Comparison of ENCODE assay signal across 19 cellular contexts in the genomic region with DNA sequence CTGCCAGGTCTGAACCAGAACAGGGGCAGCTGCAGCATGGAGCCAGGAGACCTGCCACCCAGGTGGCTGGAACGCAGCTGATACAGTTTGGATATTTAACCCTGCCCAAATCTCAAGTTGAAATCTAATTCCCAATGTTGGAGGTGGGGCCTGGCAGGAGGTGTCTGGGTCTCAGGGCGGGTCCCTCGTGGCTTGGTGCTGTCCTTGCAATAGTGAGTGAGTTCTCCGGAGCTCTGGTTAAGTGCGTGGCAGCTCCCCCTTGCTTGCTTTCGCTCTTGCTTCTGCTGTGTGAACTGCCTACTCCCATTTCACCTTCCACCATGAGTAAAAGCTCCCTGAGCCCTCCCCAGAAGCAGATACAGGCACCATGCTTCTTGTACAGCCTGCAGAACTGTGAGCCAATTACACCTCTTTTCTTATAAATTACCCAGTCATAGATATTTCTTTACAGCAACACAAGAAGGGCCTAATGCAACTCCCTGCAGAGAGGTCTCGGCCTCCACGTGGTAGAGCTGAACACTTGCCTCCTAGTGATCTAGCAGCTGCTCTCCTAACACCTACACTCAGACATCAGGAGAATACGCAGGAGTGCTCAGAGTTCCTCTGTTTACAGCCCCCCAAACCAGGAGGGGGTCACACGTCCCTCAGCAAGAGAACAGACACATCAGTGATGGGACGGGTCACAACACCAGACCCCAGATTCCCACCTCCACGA.
DNase-seq lines count a peak whose midpoint lies in the region; TF ChIP-seq lines count a peak whose summit lies in the region.
"Had no signal": no experiment of that assay in that cellular context is flagged by ENCODE, and none has a peak within 500 bp of the region (broad histone marks: within the 10 kb centered on the region; RNA-seq: fewer than 3 reads in every experiment).

No MANE protein-coding gene starts in this region.

- H3K4me3 Mint-ChIP-seq in HFFc6, result no peak overlapping the region

- H2AK5ac ChIP-seq in neuronal stem cell (ENCODE audit: low read depth, low read length), result no peak overlapping the region

- H3K14ac ChIP-seq in neuronal stem cell (ENCODE audit: low read length), result no peak overlapping the region

- no peak overlapping the region for H3K27ac Mint-ChIP-seq in HFFc6

- no peak overlapping the region for H2BK15ac ChIP-seq in neuronal stem cell (ENCODE audit: low read length)

- no peak overlapping the region for H4K8ac ChIP-seq in neuronal stem cell (ENCODE audit: low read depth, low read length)

- H3K9me3 ChIP-seq in neuronal stem cell (replicated peaks in 1 of 2; ENCODE audit: control insufficient read depth in 2 of 2, insufficient read depth in 1 of 2, low read depth in 1 of 2, low read length in 2 of 2), result no peaks in the 10 kb centered on the region
- no peaks in the 10 kb centered on the region for H3K9me3 ChIP-seq in effector memory CD4-positive, alpha-beta T cell (ENCODE audit: control insufficient read depth, low read length)
- H3K9me3 ChIP-seq: MG63 had no signal

- no CpG with 5 or more reads among the region's 12 CpGs for WGBS in neuronal stem cell (ENCODE audit: extremely low coverage in 2 of 2, insufficient read length in 2 of 2, insufficient replicate concordance in 1 of 2), 2 donors

- H2BK5ac ChIP-seq in neuronal stem cell (ENCODE audit: low read length), result no peak overlapping the region

- H3K4me1 Mint-ChIP-seq in HFFc6 (ENCODE audit: low read depth), result no peaks in the 10 kb centered on the region

- peaks cover 17% of the 10 kb centered on the region; the same call in 1 of the 2 replicates for H3K9me3 Mint-ChIP-seq in HFFc6

- no peak for TF ChIP-seq CTCF in HFFc6 (IDR thresholded peaks at IDR 0.05)

- H3K4me1 ChIP-seq in neuronal stem cell (ENCODE audit: control insufficient read depth in 2 of 2, insufficient read depth in 1 of 2, low read depth in 1 of 2, low read length in 2 of 2), result peaks cover 7 to 16% of the 10 kb centered on the region in 2 donors
- H3K4me1 ChIP-seq in effector memory CD4-positive, alpha-beta T cell (ENCODE audit: control insufficient read depth, insufficient read depth, low read length, poor library complexity, severe bottlenecking), result no peaks in the 10 kb centered on the region

- peak; percentile 35 for DNase-seq in NCI-H2196 (lab: John Stamatoyannopoulos, UW; ENCODE audit: unreplicated experiment)
- no peak for DNase-seq in NCI-H2196 treated with DMSO at 0.1 percent for 48 hours (lab: John Stamatoyannopoulos, UW; ENCODE audit: unreplicated experiment)
- DNase-seq in NCI-H187 treated with DMSO at 0.1 percent for 48 hours (lab: John Stamatoyannopoulos, UW), result peak; percentile 21
- peak; percentile 41 for DNase-seq in NCI-H510A treated with DMSO at 0.1 percent for 48 hours (lab: John Stamatoyannopoulos, UW)
- no peak for DNase-seq in neuronal stem cell (ENCODE audit: low spot score)
- DNase-seq in effector memory CD4-positive, alpha-beta T cell, result no peak
- no peak for DNase-seq in HFFc6
- no peak for DNase-seq in NCI-H1092 (lab: John Stamatoyannopoulos, UW)
- DNase-seq: DMS153; H7; MG63; NCI-H1105; NCI-H2081; NCI-H524 treated with DMSO at 0.1 percent for 48 hours; NK-92 treated with Interleukin-12 subunit alpha and Interleukin-12 subunit beta, amount 100 ng/mL, for 24 hours; OCI-M1; T-helper 2 cell had no signal

- no peak overlapping the region for H3K9ac ChIP-seq in neuronal stem cell (ENCODE audit: low read depth, low read length, poor library complexity)

- H2AFZ ChIP-seq in neuronal stem cell (ENCODE audit: low read length), result no peak overlapping the region

- H2BK12ac ChIP-seq in neuronal stem cell (ENCODE audit: low read length), result no peak overlapping the region

- no peak overlapping the region for H3K4ac ChIP-seq in neuronal stem cell (ENCODE audit: low read length)

- H3K79me1 ChIP-seq in neuronal stem cell (ENCODE audit: low read depth, low read length), result peaks cover 2% of the 10 kb centered on the region

- H3K4me2 ChIP-seq in neuronal stem cell (ENCODE audit: insufficient read depth, low read length, poor library complexity, severe bottlenecking), result no peak overlapping the region

- peaks cover 7% of the 10 kb centered on the region for H3K27me3 Mint-ChIP-seq in HFFc6 (ENCODE audit: insufficient read depth)

- no peak overlapping the region for H3K23ac ChIP-seq in neuronal stem cell (ENCODE audit: low read depth, low read length, poor library complexity)

- H3K36me3 ChIP-seq in neuronal stem cell (replicated peaks in 1 of 2; ENCODE audit: control insufficient read depth in 2 of 2, insufficient read depth in 2 of 2, low read length in 2 of 2), result no peaks in the 10 kb centered on the region
- no peaks in the 10 kb centered on the region for H3K36me3 ChIP-seq in effector memory CD4-positive, alpha-beta T cell (ENCODE audit: control insufficient read depth, insufficient read depth, low read length)
- H3K36me3 ChIP-seq: MG63 had no signal

- no peak overlapping the region for H3K4me3 ChIP-seq in neuronal stem cell (ENCODE audit: low read length in 2 of 2)
- H3K4me3 ChIP-seq in effector memory CD4-positive, alpha-beta T cell (ENCODE audit: insufficient read depth, low read depth, low read length, poor library complexity, severe bottlenecking), result no peak overlapping the region
- H3K4me3 ChIP-seq: MG63 had no signal

- no peak overlapping the region for H2BK120ac ChIP-seq in neuronal stem cell (ENCODE audit: low read depth, low read length)

- no peak overlapping the region for H4K91ac ChIP-seq in neuronal stem cell (ENCODE audit: low read depth, low read length, poor library complexity)

- no peaks in the 10 kb centered on the region for H3K27me3 ChIP-seq in neuronal stem cell (ENCODE audit: control insufficient read depth in 3 of 3, insufficient read depth in 3 of 3, low read depth in 1 of 3, low read length in 3 of 3)
- H3K27me3 ChIP-seq in effector memory CD4-positive, alpha-beta T cell (replicated peaks; ENCODE audit: control insufficient read depth, insufficient read depth, low read length, poor library complexity, severe bottlenecking), result no peaks in the 10 kb centered on the region
- H3K27me3 ChIP-seq: MG63 had no signal

- no peaks in the 10 kb centered on the region for H3K36me3 Mint-ChIP-seq in HFFc6 (ENCODE audit: low read depth)

- peak overlapping the region; percentile 35 for H3K18ac ChIP-seq in neuronal stem cell (ENCODE audit: low read length)

- H3K27ac ChIP-seq in neuronal stem cell (replicated peaks; ENCODE audit: low read length), result no peak overlapping the region
- no peak overlapping the region for H3K27ac ChIP-seq in effector memory CD4-positive, alpha-beta T cell (ENCODE audit: insufficient read depth, low read length, poor library complexity, severe bottlenecking)
- H3K27ac ChIP-seq: C4-2B, RWPE1 had no signal

Comparison
In these comparisons a context has a peak if more than half of its experiments do, and no peak if none do; other contexts are left out.
1. DNase-seq: peak in NCI-H2196 (single experiment), NCI-H187 treated with DMSO at 0.1 percent for 48 hours (single experiment) and NCI-H510A treated with DMSO at 0.1 percent for 48 hours (single experiment); none in NCI-H2196 treated with DMSO at 0.1 percent for 48 hours (single experiment), neuronal stem cell (single experiment), effector memory CD4-positive, alpha-beta T cell (0 of 3), HFFc6 (single experiment) and NCI-H1092 (single experiment).